Comparison of ENCODE assay signal across 7 cellular contexts in genomic region chr6:474454-475185, GRCh38.
A peak's percentile ranks its signal among the peaks of the same experiment; 100 is the strongest.
DNase-seq lines count a peak whose midpoint lies in the region; ATAC-seq and TF ChIP-seq lines count a peak whose summit lies in the region.

No MANE protein-coding gene starts in this region.

- intact Hi-C loops in prostate gland (cut with DNase I) (no loop called here), sigmoid colon (cut with DNase I) (no loop called here)

- no peaks in the 10 kb centered on the region for H3K9me3 ChIP-seq in prostate gland
- H3K9me3 ChIP-seq in sigmoid colon, result no peaks in the 10 kb centered on the region

- H3K36me3 ChIP-seq in prostate gland, result no peaks in the 10 kb centered on the region
- H3K36me3 ChIP-seq in sigmoid colon, result no peaks in the 10 kb centered on the region

- peak; percentile 68 for ATAC-seq in GM19438 (IDR thresholded peaks at IDR 0.05; ENCODE audit: low read depth, unreplicated experiment)
- ATAC-seq in HG03378 (IDR thresholded peaks at IDR 0.05; ENCODE audit: unreplicated experiment), result peak; percentile 61

- TF ChIP-seq POLR2A in prostate gland (IDR thresholded peaks at IDR 0.05) (no peak), sigmoid colon (IDR thresholded peaks at IDR 0.05) (no peak)

- 33% methylated on average over 19 of the region's 19 CpGs for WGBS in prostate gland
- WGBS in sigmoid colon, 2 donors, result 40 to 55% methylated on average over 19 of the region's 19 CpGs

- H3K27ac ChIP-seq in prostate gland, result no peak overlapping the region
- H3K27ac ChIP-seq in sigmoid colon, result no peak overlapping the region

- TF ChIP-seq EP300 in sigmoid colon (IDR thresholded peaks at IDR 0.05), result no peak

- DNase-seq in UCSD-AML1 (lab: John Stamatoyannopoulos, UW; ENCODE audit: unreplicated experiment), result peak; percentile 54
- peak; percentile 65 for DNase-seq in central memory CD4-positive, alpha-beta T cell
- peak; percentile 68 to 78 for DNase-seq in stimulated activated CD4-positive, alpha-beta T cell treated with anti-CD3 and anti-CD28 coated beads, Interleukin-4, amount 100 ng/mL, for 4 hours
- DNase-seq in prostate gland (ENCODE audit: low spot score), result no peak
- no peak for DNase-seq in sigmoid colon

- H3K27me3 ChIP-seq in prostate gland (replicated peaks; ENCODE audit: insufficient read depth) (no peaks in the 10 kb centered on the region), sigmoid colon (peaks cover 0 to 4% (median 0%) of the 10 kb centered on the region in 3 donors)

- TF ChIP-seq CTCF in prostate gland (IDR thresholded peaks at IDR 0.05), result no peak
- no peak for TF ChIP-seq CTCF in sigmoid colon (IDR thresholded peaks at IDR 0.05)

- H3K4me1 ChIP-seq in prostate gland (replicated peaks) (no peaks in the 10 kb centered on the region), sigmoid colon (no peaks in the 10 kb centered on the region)

- no peak overlapping the region for H3K4me3 ChIP-seq in prostate gland
- H3K4me3 ChIP-seq in sigmoid colon, result no peak overlapping the region

Comparison
In these comparisons a context has a peak if more than half of its experiments do, and no peak if none do; other contexts are left out.
1. DNase-seq: peak in UCSD-AML1 (single experiment), central memory CD4-positive, alpha-beta T cell (single experiment) and stimulated activated CD4-positive, alpha-beta T cell treated with anti-CD3 and anti-CD28 coated beads, Interleukin-4, amount 100 ng/mL, for 4 hours (2 of 2); none in prostate gland (single experiment) and sigmoid colon (single experiment).